In the genomic region with DNA sequence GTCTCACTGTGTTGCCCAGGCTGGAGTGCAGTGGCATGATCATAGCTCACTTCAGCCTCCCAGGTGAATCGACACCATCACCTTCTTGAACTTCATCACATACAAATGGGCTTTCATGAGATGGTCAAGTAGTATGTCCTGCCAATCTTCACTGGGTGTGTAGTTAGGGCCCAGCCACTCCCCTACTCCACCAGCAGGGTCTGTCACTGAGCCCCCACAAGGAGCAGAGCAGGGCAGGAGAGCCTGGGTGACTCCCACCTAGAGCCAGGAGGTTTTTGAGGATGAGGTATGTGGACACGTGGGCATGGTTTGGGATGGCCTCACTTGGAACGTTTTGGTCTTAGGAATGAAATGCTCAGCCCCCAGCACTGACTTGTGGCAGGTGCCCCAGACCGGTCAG, we compare ENCODE assay signal across 6 cellular contexts.
DNase-seq lines count a peak whose midpoint lies in the region; ATAC-seq, FAIRE-seq and TF ChIP-seq lines count a peak whose summit lies in the region.
"Not testable (repeated sequence)": the region's sequence is repeated elsewhere in the genome, so short reads cannot be mapped to it uniquely, and the experiment has no call there.

No MANE protein-coding gene starts in this region.

- CTCF ChIA-PET in K562 (lab: Yijun Ruan, JAX; ENCODE audit: low intra/inter-chr PET ratio); HepG2 (lab: Yijun Ruan, JAX; ENCODE audit: low intra/inter-chr PET ratio, low total read pairs): not testable (repeated sequence)

- H3K27ac Mint-ChIP-seq in activated CD4-positive, alpha-beta T cell treated with anti-CD3 and anti-CD28 coated beads, Interleukin-2, amount 10 ng/mL, durations not matched to agents 24 days and 14 days = not testable (repeated sequence)

- not testable (repeated sequence) for BruUV-seq in K562 (replicated peaks; lab: Mats Ljungman, UMichigan); HepG2 (replicated peaks; lab: Mats Ljungman, UMichigan)

- H2AFZ ChIP-seq in DND-41 (ENCODE audit: low read depth, low read length); K562 (ENCODE audit: low read depth, low read length); HepG2 (ENCODE audit: low read length): not testable (repeated sequence)

- not testable (repeated sequence) for H3K4me3 Mint-ChIP-seq in activated CD4-positive, alpha-beta T cell treated with anti-CD3 and anti-CD28 coated beads, Interleukin-2, amount 10 ng/mL, durations not matched to agents 24 days and 14 days

- not testable (repeated sequence) for H3K36me3 ChIP-seq in DND-41 (ENCODE audit: insufficient read depth, low read length); K562 (ENCODE audit: control insufficient read depth, insufficient read depth, low read length); HepG2 (replicated peaks in 1 of 2; ENCODE audit: control insufficient read depth in 1 of 2, insufficient read depth in 2 of 2, low read length in 2 of 2); psoas muscle (ENCODE audit: insufficient read depth in 1 of 2, low read depth in 1 of 2)

- H4K20me1 ChIP-seq in DND-41 (ENCODE audit: insufficient read depth, low read length); K562 (replicated peaks; ENCODE audit: control insufficient read depth, insufficient read depth, low read length); HepG2 (ENCODE audit: insufficient read depth, low read length): not testable (repeated sequence)

- not testable (repeated sequence) for TF ChIP-seq POLR2A in K562 (conservative IDR thresholded peaks at IDR 0.05); HepG2 (IDR thresholded peaks at IDR 0.05; ENCODE audit: insufficient read depth in 1 of 2, low read depth in 2 of 2, low read length in 2 of 2)

- not testable (repeated sequence) for H3K4me2 ChIP-seq in DND-41 (ENCODE audit: insufficient read depth, low read length); K562 (ENCODE audit: insufficient read depth, low read length); HepG2 (ENCODE audit: low read depth, low read length)

- H3K9me3 ChIP-seq in DND-41 (ENCODE audit: insufficient read depth, low read length, severe bottlenecking); K562 (replicated peaks; ENCODE audit: control insufficient read depth, insufficient read depth, low read depth, low read length); HepG2 (ENCODE audit: low read length); psoas muscle: not testable (repeated sequence)

- H3K27ac ChIP-seq in DND-41 (ENCODE audit: low read length); K562 (ENCODE audit: extremely low read depth, low read depth, low read length); HepG2 (ENCODE audit: extremely low read length, insufficient read depth, low read length); psoas muscle: not testable (repeated sequence)

- H3K27me3 ChIP-seq in DND-41 (ENCODE audit: insufficient read depth, low read length, poor library complexity); K562 (ENCODE audit: control insufficient read depth in 2 of 2, insufficient read depth in 2 of 2, low read length in 2 of 2); HepG2 (ENCODE audit: control insufficient read depth in 1 of 2, insufficient read depth in 2 of 2, low read length in 2 of 2); psoas muscle (ENCODE audit: insufficient read depth in 3 of 3, low read length in 2 of 3): not testable (repeated sequence)

- DNase-seq in DND-41; K562 (ENCODE audit: extremely low read depth in 1 of 4, low spot score in 3 of 4); HepG2 (ENCODE audit: low spot score); psoas muscle: not testable (repeated sequence)
- peak; percentile 43 for DNase-seq in activated CD4-positive, alpha-beta T cell treated with anti-CD3 and anti-CD28 coated beads, Interleukin-2, amount 10 ng/mL, durations not matched to agents 24 days and 14 days

- intact Hi-C loops in activated CD4-positive, alpha-beta T cell treated with anti-CD3 and anti-CD28 coated beads, Interleukin-2, amount 10 ng/mL, durations not matched to agents 24 days and 14 days (cut with micrococcal nuclease); K562 (cut with micrococcal nuclease); HepG2 (cut with micrococcal nuclease; ENCODE audit: unreplicated experiment); psoas muscle (cut with DNase I): not testable (repeated sequence)

- peak; percentile 54 for ATAC-seq in DND-41 (ENCODE audit: insufficient read depth, low read depth)
- ATAC-seq in SK-N-SH treated with all-trans-retinoic acid at 6 μM for 48 hours = peak; percentile 11; the same call in 2 of the 3 replicates
- peak; percentile 67 for ATAC-seq in K562
- peak; percentile 60 for ATAC-seq in HepG2
- peak in 3 of 4 donors; percentile 21 to 37 (median 26) for ATAC-seq in psoas muscle

- in situ Hi-C loops in K562 (cut with MboI); HepG2 (cut with HindIII; ENCODE audit: extremely low pct_ligation_motif_present, low pct_unique_long_range_greater_than_20kb): not testable (repeated sequence)

- H3K9me3 Mint-ChIP-seq in activated CD4-positive, alpha-beta T cell treated with anti-CD3 and anti-CD28 coated beads, Interleukin-2, amount 10 ng/mL, durations not matched to agents 24 days and 14 days = not testable (repeated sequence)

- TF ChIP-seq CTCF in DND-41 (IDR thresholded peaks at IDR 0.05; ENCODE audit: borderline replicate concordance, extremely low read depth, low read length, poor library complexity, severe bottlenecking); K562 (IDR thresholded peaks at IDR 0.05 in 2 of 3, conservative IDR thresholded peaks at IDR 0.05 in 1 of 3; ENCODE audit: insufficient read depth in 2 of 3, low read depth in 1 of 3, low read length in 3 of 3); HepG2 (CRISPR knock-in tag; IDR thresholded peaks at IDR 0.05); psoas muscle (IDR thresholded peaks at IDR 0.05): not testable (repeated sequence)

- not testable (repeated sequence) for H3K4me1 Mint-ChIP-seq in activated CD4-positive, alpha-beta T cell treated with anti-CD3 and anti-CD28 coated beads, Interleukin-2, amount 10 ng/mL, durations not matched to agents 24 days and 14 days

- not testable (repeated sequence) for FAIRE-seq in K562 (lab: Jason Lieb, UNC); HepG2 (lab: Jason Lieb, UNC)

- H3K9ac ChIP-seq in DND-41 (ENCODE audit: low read depth, low read length); K562 (ENCODE audit: insufficient read depth in 1 of 2, low read depth in 2 of 2, low read length in 2 of 2); HepG2 (ENCODE audit: insufficient read depth, low read depth, low read length): not testable (repeated sequence)

- not testable (repeated sequence) for H3K36me3 Mint-ChIP-seq in activated CD4-positive, alpha-beta T cell treated with anti-CD3 and anti-CD28 coated beads, Interleukin-2, amount 10 ng/mL, durations not matched to agents 24 days and 14 days (ENCODE audit: low read depth)

- no CpG with 5 or more reads among the region's 4 CpGs for WGBS in K562 (ENCODE audit: insufficient coverage, low coverage, missing lambda C conversion rate)
- WGBS in HepG2 (ENCODE audit: low lambda C conversion rate) = no CpG with 5 or more reads among the region's 4 CpGs
- WGBS in psoas muscle, 3 donors = no CpG with 5 or more reads among the region's 4 CpGs

- H3K79me2 ChIP-seq in DND-41 (ENCODE audit: insufficient read depth, low read length); K562 (ENCODE audit: control insufficient read depth, insufficient read depth, low read length); HepG2 (ENCODE audit: insufficient read depth, low read length): not testable (repeated sequence)

- not testable (repeated sequence) for H3K4me1 ChIP-seq in DND-41 (ENCODE audit: insufficient read depth, low read length); K562 (replicated peaks in 1 of 2; ENCODE audit: control insufficient read depth in 2 of 2, insufficient read depth in 2 of 2, low read length in 2 of 2); HepG2 (ENCODE audit: insufficient read depth, low read length); psoas muscle

- TF ChIP-seq EP300 in K562 (IDR thresholded peaks at IDR 0.05; ENCODE audit: low read length); HepG2 (IDR thresholded peaks at IDR 0.05; ENCODE audit: low read depth in 2 of 2, low read length in 2 of 2); HepG2 (CRISPR knock-in tag; IDR thresholded peaks at IDR 0.05; ENCODE audit: borderline replicate concordance): not testable (repeated sequence)

- not testable (repeated sequence) for TF ChIP-seq RAD21 in K562 (CRISPR knock-in tag; conservative IDR thresholded peaks at IDR 0.05 in 1 of 2, IDR thresholded peaks at IDR 0.05 in 1 of 2); HepG2 (CRISPR knock-in tag; IDR thresholded peaks at IDR 0.05)

- not testable (repeated sequence) for H3K27me3 Mint-ChIP-seq in activated CD4-positive, alpha-beta T cell treated with anti-CD3 and anti-CD28 coated beads, Interleukin-2, amount 10 ng/mL, durations not matched to agents 24 days and 14 days

- H3K9me1 ChIP-seq in K562 (ENCODE audit: control insufficient read depth, insufficient read depth, low read length) = not testable (repeated sequence)

- POLR2A ChIA-PET in K562 (lab: Yijun Ruan, JAX); HepG2 (lab: Yijun Ruan, JAX): not testable (repeated sequence)

- H3K4me3 ChIP-seq in DND-41 (ENCODE audit: low read depth in 1 of 2, low read length in 2 of 2); K562; HepG2 (replicated peaks in 1 of 3; ENCODE audit: insufficient read depth in 1 of 3, low read depth in 2 of 3, low read length in 3 of 3); psoas muscle: not testable (repeated sequence)

Comparison
In these comparisons a context has a peak if more than half of its experiments do, and no peak if none do; other contexts are left out.
1. ATAC-seq: peak in every context shown above with its lines; median percentile 67 in K562; 60 in HepG2; 54 in DND-41; 26 in psoas muscle; 11 in SK-N-SH treated with all-trans-retinoic acid at 6 μM for 48 hours.